ENCODE assay signal across 23 cellular contexts in the genomic region with DNA sequence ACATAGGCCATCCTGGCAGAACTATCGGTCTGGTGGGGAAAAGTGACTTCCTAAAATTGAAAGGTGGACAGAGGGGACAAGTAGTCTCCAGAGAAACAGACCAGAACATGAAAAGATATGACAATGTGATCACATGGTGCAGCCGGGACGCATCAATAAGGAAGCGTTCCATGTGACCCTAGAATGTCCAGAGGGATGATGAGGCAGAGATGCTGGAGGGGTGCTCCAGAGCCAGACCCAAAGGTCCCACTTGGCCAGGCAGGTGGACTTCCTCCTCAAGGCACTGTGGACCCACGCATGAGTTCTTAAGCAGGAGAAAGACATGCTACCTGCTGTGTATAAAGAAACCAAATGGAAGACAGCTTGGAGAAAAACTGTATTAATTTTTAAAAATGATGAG. TPM values are rescaled to one million over a fixed set of nuclear protein-coding genes. Genes with fewer than 3 reads are reported as not detected.
"Had no signal": no experiment of that assay in that cellular context is flagged by ENCODE, and none has a peak within 500 bp of the region (broad histone marks: within the 10 kb centered on the region; RNA-seq: fewer than 3 reads in every experiment).

No MANE protein-coding gene starts in this region.

- H3K9me3 ChIP-seq: ascending aorta, body of pancreas had no signal

- DNase-seq: activated CD4-positive, alpha-beta T cell treated with anti-CD3 and anti-CD28 coated beads for 48 hours; activated CD4-positive, alpha-beta T cell treated with anti-CD3 and anti-CD28 coated beads, Interleukin-2, amount 50 U/mL, for 4 hours; activated CD4-positive, CD25-positive, alpha-beta regulatory T cell treated with anti-CD3 and anti-CD28 coated beads, Interleukin-2, amount 50 U/mL, for 72 hours; activated CD8-positive, alpha-beta memory T cell treated with anti-CD3 and anti-CD28 coated beads, Interleukin-2, amount 50 U/mL, for 48 hours; activated CD8-positive, alpha-beta T cell treated with anti-CD3 and anti-CD28 coated beads, Interleukin-2, amount 10 ng/mL, durations not matched to agents 7 days and 5 days; activated naive CD4-positive, alpha-beta T cell treated with anti-CD3 and anti-CD28 coated beads, Interleukin-2, amount 50 U/mL, for 16 hours; activated naive CD8-positive, alpha-beta T cell treated with anti-CD3 and anti-CD28 coated beads, Interleukin-2, amount 10 ng/mL, durations not matched to agents 7 days and 5 days; activated T-cell treated with anti-CD3 and anti-CD28 coated beads, Interleukin-2, amount 50 U/mL, for 1 hour; body of pancreas; KG1; NCI-H1092; NCI-H1417; NCI-H1930; NCI-H2171; NCI-H2227 treated with DMSO at 0.1 percent for 48 hours; NCI-H446 treated with DMSO at 0.1 percent for 48 hours; NCI-H526 treated with DMSO at 0.1 percent for 48 hours; NCI-H82; RPMI8226; SHP77 treated with DMSO at 0.1 percent for 48 hours had no signal

- H3K4me3 ChIP-seq: ascending aorta, body of pancreas had no signal

- ATAC-seq: activated CD8-positive, alpha-beta T cell treated with anti-CD3 and anti-CD28 coated beads, Interleukin-2, amount 10 ng/mL, durations not matched to agents 7 days and 5 days; body of pancreas; WTC11 had no signal

- H3K27me3 ChIP-seq: ascending aorta, body of pancreas had no signal

- H3K36me3 ChIP-seq: ascending aorta had no signal

- H3K27ac ChIP-seq: ascending aorta, body of pancreas had no signal

RNA-seq across cellular contexts. Expression of gene CDH2, which starts 50.2 kb away (rescaled TPM):
- total RNA-seq: activated naive CD8-positive, alpha-beta T cell treated with anti-CD3 and anti-CD28 coated beads, Interleukin-2, amount 10 ng/mL, durations not matched to agents 7 days and 5 days; OCI-LY7 had no signal
